ENCODE assay signal across 1 cellular context in the genomic region with DNA sequence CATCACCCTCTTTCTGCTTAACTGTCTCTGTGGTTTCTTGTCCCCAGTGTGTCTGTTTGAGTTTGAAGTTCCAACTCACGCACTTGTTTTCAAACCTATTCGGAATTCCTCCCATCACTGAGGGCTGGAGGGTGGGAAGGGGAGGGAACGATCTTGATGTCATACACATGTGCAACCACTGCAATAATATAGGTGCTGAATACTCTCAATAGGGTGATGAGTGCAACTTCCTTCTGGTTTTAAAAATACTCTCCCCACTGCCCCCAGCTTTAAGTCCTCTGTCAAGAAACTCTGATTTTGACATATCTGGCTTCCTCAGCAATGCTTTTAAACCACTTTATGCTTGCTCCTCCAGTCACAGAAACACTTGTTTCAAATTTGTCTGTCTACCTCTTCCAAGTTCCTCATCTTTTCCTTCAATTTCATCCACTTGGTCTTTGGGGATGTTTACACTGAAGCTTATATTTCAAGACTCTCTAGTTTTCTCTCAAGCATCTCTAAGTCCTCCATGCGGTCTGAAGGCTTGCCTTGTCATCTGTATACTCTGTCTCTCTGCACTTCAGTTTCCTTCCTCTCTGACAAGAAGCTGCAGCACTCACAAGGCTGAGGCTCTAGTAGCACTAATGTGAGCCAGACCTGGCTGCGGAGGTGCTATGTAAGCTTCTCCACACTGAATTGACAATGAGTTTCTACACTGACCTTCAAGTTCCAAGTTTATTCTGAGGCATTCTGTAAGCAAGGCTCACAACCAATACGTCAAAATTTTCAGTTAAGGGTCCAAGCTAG.
TF ChIP-seq lines count a peak whose summit lies in the region.

No MANE protein-coding gene starts in this region.

TF ChIP-seq in HepG2, 621 proteins besides CTCF, POLR2A, EP300 and RAD21 (continued from another document):
- TF ChIP-seq, protein P1, sequence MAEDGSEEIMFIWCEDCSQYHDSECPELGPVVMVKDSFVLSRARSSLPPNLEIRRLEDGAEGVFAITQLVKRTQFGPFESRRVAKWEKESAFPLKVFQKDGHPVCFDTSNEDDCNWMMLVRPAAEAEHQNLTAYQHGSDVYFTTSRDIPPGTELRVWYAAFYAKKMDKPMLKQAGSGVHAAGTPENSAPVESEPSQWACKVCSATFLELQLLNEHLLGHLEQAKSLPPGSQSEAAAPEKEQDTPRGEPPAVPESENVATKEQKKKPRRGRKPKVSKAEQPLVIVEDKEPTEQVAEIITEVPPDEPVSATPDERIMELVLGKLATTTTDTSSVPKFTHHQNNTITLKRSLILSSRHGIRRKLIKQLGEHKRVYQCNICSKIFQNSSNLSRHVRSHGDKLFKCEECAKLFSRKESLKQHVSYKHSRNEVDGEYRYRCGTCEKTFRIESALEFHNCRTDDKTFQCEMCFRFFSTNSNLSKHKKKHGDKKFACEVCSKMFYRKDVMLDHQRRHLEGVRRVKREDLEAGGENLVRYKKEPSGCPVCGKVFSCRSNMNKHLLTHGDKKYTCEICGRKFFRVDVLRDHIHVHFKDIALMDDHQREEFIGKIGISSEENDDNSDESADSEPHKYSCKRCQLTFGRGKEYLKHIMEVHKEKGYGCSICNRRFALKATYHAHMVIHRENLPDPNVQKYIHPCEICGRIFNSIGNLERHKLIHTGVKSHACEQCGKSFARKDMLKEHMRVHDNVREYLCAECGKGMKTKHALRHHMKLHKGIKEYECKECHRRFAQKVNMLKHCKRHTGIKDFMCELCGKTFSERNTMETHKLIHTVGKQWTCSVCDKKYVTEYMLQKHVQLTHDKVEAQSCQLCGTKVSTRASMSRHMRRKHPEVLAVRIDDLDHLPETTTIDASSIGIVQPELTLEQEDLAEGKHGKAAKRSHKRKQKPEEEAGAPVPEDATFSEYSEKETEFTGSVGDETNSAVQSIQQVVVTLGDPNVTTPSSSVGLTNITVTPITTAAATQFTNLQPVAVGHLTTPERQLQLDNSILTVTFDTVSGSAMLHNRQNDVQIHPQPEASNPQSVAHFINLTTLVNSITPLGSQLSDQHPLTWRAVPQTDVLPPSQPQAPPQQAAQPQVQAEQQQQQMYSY (CRISPR knock-in tag; IDR thresholded peaks at IDR 0.05): no peak
- no peak for TF ChIP-seq CBX2 (IDR thresholded peaks at IDR 0.05; ENCODE audit: low read depth, low read length)
- no peak for TF ChIP-seq CBX2 (CRISPR knock-in tag; IDR thresholded peaks at IDR 0.05; ENCODE audit: low read depth)
- TF ChIP-seq ZNF549 (CRISPR knock-in tag; IDR thresholded peaks at IDR 0.05): no peak
- TF ChIP-seq, protein P2, sequence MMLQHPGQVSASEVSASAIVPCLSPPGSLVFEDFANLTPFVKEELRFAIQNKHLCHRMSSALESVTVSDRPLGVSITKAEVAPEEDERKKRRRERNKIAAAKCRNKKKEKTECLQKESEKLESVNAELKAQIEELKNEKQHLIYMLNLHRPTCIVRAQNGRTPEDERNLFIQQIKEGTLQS (CRISPR knock-in tag; IDR thresholded peaks at IDR 0.05): no peak
- no peak for TF ChIP-seq NBN (conservative IDR thresholded peaks at IDR 0.05)
- TF ChIP-seq ZNF562 (CRISPR knock-in tag; IDR thresholded peaks at IDR 0.05; ENCODE audit: borderline replicate concordance): no peak
- no peak for TF ChIP-seq ZNF335 (CRISPR knock-in tag; IDR thresholded peaks at IDR 0.05)
- TF ChIP-seq GATAD1 (CRISPR knock-in tag; IDR thresholded peaks at IDR 0.05): no peak
- TF ChIP-seq, protein P3, sequence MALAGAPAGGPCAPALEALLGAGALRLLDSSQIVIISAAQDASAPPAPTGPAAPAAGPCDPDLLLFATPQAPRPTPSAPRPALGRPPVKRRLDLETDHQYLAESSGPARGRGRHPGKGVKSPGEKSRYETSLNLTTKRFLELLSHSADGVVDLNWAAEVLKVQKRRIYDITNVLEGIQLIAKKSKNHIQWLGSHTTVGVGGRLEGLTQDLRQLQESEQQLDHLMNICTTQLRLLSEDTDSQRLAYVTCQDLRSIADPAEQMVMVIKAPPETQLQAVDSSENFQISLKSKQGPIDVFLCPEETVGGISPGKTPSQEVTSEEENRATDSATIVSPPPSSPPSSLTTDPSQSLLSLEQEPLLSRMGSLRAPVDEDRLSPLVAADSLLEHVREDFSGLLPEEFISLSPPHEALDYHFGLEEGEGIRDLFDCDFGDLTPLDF (CRISPR knock-in tag; IDR thresholded peaks at IDR 0.05): no peak
- no peak for TF ChIP-seq NCOA5 (CRISPR knock-in tag; IDR thresholded peaks at IDR 0.05)
- no peak for TF ChIP-seq ZSCAN22 (CRISPR knock-in tag; IDR thresholded peaks at IDR 0.05)
- TF ChIP-seq, protein P4, sequence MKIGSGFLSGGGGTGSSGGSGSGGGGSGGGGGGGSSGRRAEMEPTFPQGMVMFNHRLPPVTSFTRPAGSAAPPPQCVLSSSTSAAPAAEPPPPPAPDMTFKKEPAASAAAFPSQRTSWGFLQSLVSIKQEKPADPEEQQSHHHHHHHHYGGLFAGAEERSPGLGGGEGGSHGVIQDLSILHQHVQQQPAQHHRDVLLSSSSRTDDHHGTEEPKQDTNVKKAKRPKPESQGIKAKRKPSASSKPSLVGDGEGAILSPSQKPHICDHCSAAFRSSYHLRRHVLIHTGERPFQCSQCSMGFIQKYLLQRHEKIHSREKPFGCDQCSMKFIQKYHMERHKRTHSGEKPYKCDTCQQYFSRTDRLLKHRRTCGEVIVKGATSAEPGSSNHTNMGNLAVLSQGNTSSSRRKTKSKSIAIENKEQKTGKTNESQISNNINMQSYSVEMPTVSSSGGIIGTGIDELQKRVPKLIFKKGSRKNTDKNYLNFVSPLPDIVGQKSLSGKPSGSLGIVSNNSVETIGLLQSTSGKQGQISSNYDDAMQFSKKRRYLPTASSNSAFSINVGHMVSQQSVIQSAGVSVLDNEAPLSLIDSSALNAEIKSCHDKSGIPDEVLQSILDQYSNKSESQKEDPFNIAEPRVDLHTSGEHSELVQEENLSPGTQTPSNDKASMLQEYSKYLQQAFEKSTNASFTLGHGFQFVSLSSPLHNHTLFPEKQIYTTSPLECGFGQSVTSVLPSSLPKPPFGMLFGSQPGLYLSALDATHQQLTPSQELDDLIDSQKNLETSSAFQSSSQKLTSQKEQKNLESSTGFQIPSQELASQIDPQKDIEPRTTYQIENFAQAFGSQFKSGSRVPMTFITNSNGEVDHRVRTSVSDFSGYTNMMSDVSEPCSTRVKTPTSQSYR (CRISPR knock-in tag; IDR thresholded peaks at IDR 0.05; ENCODE audit: borderline replicate concordance): no peak
- TF ChIP-seq, protein P5, sequence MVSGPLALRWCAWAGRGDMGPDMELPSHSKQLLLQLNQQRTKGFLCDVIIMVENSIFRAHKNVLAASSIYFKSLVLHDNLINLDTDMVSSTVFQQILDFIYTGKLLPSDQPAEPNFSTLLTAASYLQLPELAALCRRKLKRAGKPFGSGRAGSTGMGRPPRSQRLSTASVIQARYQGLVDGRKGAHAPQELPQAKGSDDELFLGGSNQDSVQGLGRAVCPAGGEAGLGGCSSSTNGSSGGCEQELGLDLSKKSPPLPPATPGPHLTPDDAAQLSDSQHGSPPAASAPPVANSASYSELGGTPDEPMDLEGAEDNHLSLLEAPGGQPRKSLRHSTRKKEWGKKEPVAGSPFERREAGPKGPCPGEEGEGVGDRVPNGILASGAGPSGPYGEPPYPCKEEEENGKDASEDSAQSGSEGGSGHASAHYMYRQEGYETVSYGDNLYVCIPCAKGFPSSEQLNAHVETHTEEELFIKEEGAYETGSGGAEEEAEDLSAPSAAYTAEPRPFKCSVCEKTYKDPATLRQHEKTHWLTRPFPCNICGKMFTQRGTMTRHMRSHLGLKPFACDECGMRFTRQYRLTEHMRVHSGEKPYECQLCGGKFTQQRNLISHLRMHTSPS (CRISPR knock-in tag; IDR thresholded peaks at IDR 0.05; ENCODE audit: low read depth): no peak
- TF ChIP-seq ZNF788 (CRISPR knock-in tag; IDR thresholded peaks at IDR 0.05; ENCODE audit: borderline replicate concordance): no peak
